Comparison of ENCODE assay signal across 8 cellular contexts in the genomic region with DNA sequence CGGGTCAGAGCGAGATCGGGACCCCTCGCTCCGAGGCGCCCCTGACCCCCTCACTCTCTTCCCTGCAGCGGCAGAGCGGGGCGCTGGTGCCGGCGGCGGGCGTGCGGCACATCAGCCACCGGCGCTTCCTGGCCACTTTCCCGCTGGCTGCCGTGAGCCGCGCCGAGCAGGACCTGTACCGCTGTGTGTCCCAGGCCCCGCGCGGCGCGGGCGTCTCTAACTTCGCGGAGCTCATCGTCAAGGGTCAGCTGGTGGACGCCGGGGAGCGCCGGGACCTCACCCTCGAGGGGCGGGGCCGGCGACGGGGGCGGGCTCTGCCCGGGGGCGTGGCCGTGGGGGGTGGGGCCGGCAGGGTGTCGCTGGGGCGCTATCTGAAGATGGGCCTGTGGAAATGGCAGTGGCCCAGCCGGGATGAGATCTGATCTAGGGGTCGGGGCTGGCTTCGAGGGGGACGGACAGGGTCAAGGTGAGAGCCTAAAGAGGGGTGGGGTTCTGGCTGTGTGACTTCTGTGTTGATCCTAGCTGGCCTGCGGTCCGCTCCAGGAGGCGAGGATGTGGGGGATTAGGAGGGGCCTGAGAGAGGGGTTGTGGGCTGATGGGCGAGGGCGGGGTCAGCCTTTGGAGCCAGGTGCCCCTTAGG. TPM values are rescaled to one million over a fixed set of nuclear protein-coding genes. Genes with fewer than 3 reads are reported as not detected.
DNase-seq lines count a peak whose midpoint lies in the region; ATAC-seq, FAIRE-seq and TF ChIP-seq lines count a peak whose summit lies in the region.

No MANE protein-coding gene starts in this region.

- H3K27ac ChIP-seq in OCI-LY3 (ENCODE audit: low read length) (no peak overlapping the region), K562 (ENCODE audit: extremely low read depth, low read depth, low read length) (no peak overlapping the region)

- H3K27me3 Mint-ChIP-seq in CD14-positive monocyte (ENCODE audit: low read depth in 3 of 3) = peaks cover 42 to 62% (median 54%) of the 10 kb centered on the region in 3 donors

- intact Hi-C loops in CD14-positive monocyte (cut with micrococcal nuclease) (no loop called here), K562 (cut with micrococcal nuclease) (no loop called here)

- H3K9me1 ChIP-seq in K562 (ENCODE audit: control insufficient read depth, insufficient read depth, low read length) = no peaks in the 10 kb centered on the region

- peak overlapping the region; percentile 70; the same call in 1 of the 2 replicates for H2AFZ ChIP-seq in OCI-LY3 (ENCODE audit: low read depth, low read length)
- H2AFZ ChIP-seq in K562 (ENCODE audit: low read depth, low read length) = peak overlapping the region; percentile 88

- H3K4me2 ChIP-seq in OCI-LY3 (ENCODE audit: low read length) = peak overlapping the region; percentile 74
- peak overlapping the region; percentile 69 for H3K4me2 ChIP-seq in K562 (ENCODE audit: insufficient read depth, low read length)

- DNase-seq in CD14-positive monocyte (ENCODE audit: low spot score) = peak; percentile 52
- peak; percentile 84 to 99 (median 98) for DNase-seq in K562 (ENCODE audit: extremely low read depth in 1 of 4, low spot score in 3 of 4)
- DNase-seq in iPS-NIHi7 (ENCODE audit: extremely low spot score) = peak; percentile 84
- peak; percentile 57 for DNase-seq in stimulated activated CD4-positive, alpha-beta T cell treated with anti-CD3 and anti-CD28 coated beads, Interleukin-15, amount 100 ng/mL, for 24 hours
- no peak for DNase-seq in AML-193 (lab: John Stamatoyannopoulos, UW)
- no peak for DNase-seq in GDM1 (lab: John Stamatoyannopoulos, UW)
- DNase-seq in DMS79 (lab: John Stamatoyannopoulos, UW) = no peak

- H3K4me1 ChIP-seq in OCI-LY3 (ENCODE audit: low read length) (no peaks in the 10 kb centered on the region), K562 (replicated peaks in 1 of 2; ENCODE audit: control insufficient read depth in 2 of 2, insufficient read depth in 2 of 2, low read length in 2 of 2) (peaks cover 23 to 34% of the 10 kb centered on the region in 2 experiments)

- no peaks in the 10 kb centered on the region for H3K9me3 ChIP-seq in OCI-LY3 (ENCODE audit: insufficient read depth, low read length)
- H3K9me3 ChIP-seq in K562 (replicated peaks; ENCODE audit: control insufficient read depth, insufficient read depth, low read depth, low read length) = no peaks in the 10 kb centered on the region

- H3K4me3 ChIP-seq in OCI-LY3 (ENCODE audit: low read length) = peak overlapping the region; percentile 77
- peak overlapping the region; percentile 39 for H3K4me3 ChIP-seq in K562

- no peak for TF ChIP-seq POLR2A in K562 (conservative IDR thresholded peaks at IDR 0.05)

- in situ Hi-C loops in K562 (cut with MboI) = no loop called here

- no peaks in the 10 kb centered on the region for H3K36me3 ChIP-seq in OCI-LY3 (replicated peaks; ENCODE audit: low read depth, low read length)
- no peaks in the 10 kb centered on the region for H3K36me3 ChIP-seq in K562 (ENCODE audit: control insufficient read depth, insufficient read depth, low read length)

- no peaks in the 10 kb centered on the region for H4K20me1 ChIP-seq in OCI-LY3 (ENCODE audit: insufficient read depth, low read length)
- peaks cover 8% of the 10 kb centered on the region; the same call in 1 of the 2 replicates for H4K20me1 ChIP-seq in K562 (replicated peaks; ENCODE audit: control insufficient read depth, insufficient read depth, low read length)

- no peak overlapping the region for H3K27ac Mint-ChIP-seq in CD14-positive monocyte

- peaks cover 3% of the 10 kb centered on the region in 2 donors for H3K36me3 Mint-ChIP-seq in CD14-positive monocyte

- H3K4me1 Mint-ChIP-seq in CD14-positive monocyte = peaks cover 9% of the 10 kb centered on the region

- BruUV-seq in K562 (replicated peaks; lab: Mats Ljungman, UMichigan) = no TSS peak

- TF ChIP-seq CTCF in CD14-positive monocyte (IDR thresholded peaks at IDR 0.05) = no peak
- no peak for TF ChIP-seq CTCF in OCI-LY3 (IDR thresholded peaks at IDR 0.05; ENCODE audit: low read depth, low read length)
- TF ChIP-seq CTCF in K562 (IDR thresholded peaks at IDR 0.05 in 2 of 3, conservative IDR thresholded peaks at IDR 0.05 in 1 of 3; ENCODE audit: insufficient read depth in 2 of 3, low read depth in 1 of 3, low read length in 3 of 3) = no peak

- H3K27me3 ChIP-seq in OCI-LY3 (ENCODE audit: low read depth, low read length) (0 out of 2 replicates have a peak, but pooled peaks cover 6% of the 10 kb centered on the region), K562 (ENCODE audit: control insufficient read depth in 2 of 2, insufficient read depth in 2 of 2, low read length in 2 of 2) (peaks cover 0 to 12% of the 10 kb centered on the region in 2 experiments; a peak in 3 of 5 replicates)

- H3K79me2 ChIP-seq in OCI-LY3 (ENCODE audit: low read length) (no peaks in the 10 kb centered on the region), K562 (ENCODE audit: control insufficient read depth, insufficient read depth, low read length) (no peaks in the 10 kb centered on the region)

- TF ChIP-seq RAD21 in K562 (CRISPR knock-in tag; conservative IDR thresholded peaks at IDR 0.05 in 1 of 2, IDR thresholded peaks at IDR 0.05 in 1 of 2) = no peak

- no peak for FAIRE-seq in K562 (lab: Jason Lieb, UNC)

- H3K4me3 Mint-ChIP-seq in CD14-positive monocyte = peak overlapping the region; percentile 77 to 91

- TF ChIP-seq EP300 in K562 (IDR thresholded peaks at IDR 0.05; ENCODE audit: low read length) = no peak

- ATAC-seq in K562 = peak; percentile 94

- no peak overlapping the region for H3K9ac ChIP-seq in OCI-LY3 (ENCODE audit: low read length)
- H3K9ac ChIP-seq in K562 (ENCODE audit: insufficient read depth in 1 of 2, low read depth in 2 of 2, low read length in 2 of 2) = peak overlapping the region in 1 of 2 experiments; percentile 83; a peak in 2 of 4 replicates

- WGBS in K562 (ENCODE audit: insufficient coverage, low coverage, missing lambda C conversion rate) = 2% methylated on average over 49 of the region's 56 CpGs

- CTCF ChIA-PET in K562 (lab: Yijun Ruan, JAX; ENCODE audit: low intra/inter-chr PET ratio) = no interaction called here

- POLR2A ChIA-PET in K562 (lab: Yijun Ruan, JAX) = interaction anchor here (0.5 to 1.2 kb wide), 5 partner anchors 9 to 298 kb away, joined by 3 to 4 read pairs (median 4); no protein-coding TSS in a partner anchor

- H3K9me3 Mint-ChIP-seq in CD14-positive monocyte = peaks cover 0 to 7% (median 2%) of the 10 kb centered on the region in 7 donors

TF ChIP-seq in K562, 482 proteins besides CTCF, POLR2A, EP300 and RAD21 (continues in another document):
- TF ChIP-seq MAX (CRISPR knock-in tag; IDR thresholded peaks at IDR 0.05) (no peak), CXXC5 (CRISPR knock-in tag; IDR thresholded peaks at IDR 0.05) (peak; percentile 67), ELF4 (CRISPR knock-in tag; IDR thresholded peaks at IDR 0.05) (0 out of 2 replicates have a peak, but pooled peaks have one; percentile 43), SP1 (CRISPR knock-in tag; IDR thresholded peaks at IDR 0.05) (0 out of 2 replicates have a peak, but pooled peaks have one; percentile 43)

RNA-seq across cellular contexts. Expression of gene PTPRU, which starts 23.6 kb away (rescaled TPM):
- polyA plus RNA-seq in CD14-positive monocyte (under 1 TPM in 1 of 2 donors, not detected in 1; 0.42 TPM), K562 (2011; rRNA removed) (0.92 and 4.0 TPM in 2 replicates), K562 (2014; fragmentation: Illumina TruSeq; extraction: Trizol) (1.3 and 1.7 TPM in 2 replicates), K562 (2014; fragmentation: Nextera tagmentation; extraction: Ambion mirVana) (under 1 TPM; 0.01 to 0.03 TPM), K562 (2014; rRNA removed) (1.5 and 2.5 TPM in 2 replicates)
- 4.9 and 9.4 TPM in 2 replicates for total RNA-seq in K562 (2011; cell fraction: chromatin; rRNA removed; ENCODE audit: low replicate concordance)
- 10.3 and 12.5 TPM in 2 replicates for total RNA-seq in K562 (2011; cell fraction: nucleolus; rRNA removed)
- 6.5 and 6.9 TPM in 2 replicates for total RNA-seq in K562 (2011; cell fraction: nucleoplasm; rRNA removed)
- total RNA-seq in K562 (2014; rRNA removed) (2.9 and 4.3 TPM in 2 replicates), K562 (2014; rRNA removed; fragmentation: Illumina TruSeq; extraction: Trizol) (0.22 and 0.44 TPM in 2 replicates), K562 (2015; rRNA removed; fragmentation: Illumina TruSeq; extraction: Trizol) (0.64 and 1.0 TPM in 2 replicates), K562 (2021) (2.7 and 3.1 TPM in 2 replicates)
- polyA plus RNA-seq in K562 (2011; cell fraction: cytosol; rRNA removed) = 2.5 and 3.9 TPM in 2 replicates
- 6.1 and 10.5 TPM in 2 replicates for polyA plus RNA-seq in K562 (2011; cell fraction: nucleus; rRNA removed)
- polyA plus RNA-seq in K562 (2012) = 2.2 and 4.7 TPM in 2 replicates
- 0.91 and 2.5 TPM in 2 replicates for polyA minus RNA-seq in K562 (2011; rRNA and poly(A)+ RNA removed)
- 1.7 and 6.4 TPM in 2 replicates for polyA minus RNA-seq in K562 (2011; cell fraction: cytosol; rRNA and poly(A)+ RNA removed)
- polyA minus RNA-seq in K562 (2011; cell fraction: nucleus; rRNA and poly(A)+ RNA removed) = 3.6 and 6.8 TPM in 2 replicates

RNA-seq across cellular contexts. Expression of gene MECR, which starts 29.2 kb away (rescaled TPM):
- 1 to 10 TPM; 6.3 to 7.5 TPM for polyA plus RNA-seq in CD14-positive monocyte
- total RNA-seq in K562 (2011; cell fraction: chromatin; rRNA removed; ENCODE audit: low replicate concordance) = 106 and 162 TPM in 2 replicates
- total RNA-seq in K562 (2011; cell fraction: nucleolus; rRNA removed) = 106 and 111 TPM in 2 replicates
- 98.9 and 104 TPM in 2 replicates for total RNA-seq in K562 (2011; cell fraction: nucleoplasm; rRNA removed)
- 42.9 and 48.1 TPM in 2 replicates for total RNA-seq in K562 (2014; rRNA removed)
- total RNA-seq in K562 (2014; rRNA removed; fragmentation: Illumina TruSeq; extraction: Trizol) = 29.2 and 35.9 TPM in 2 replicates
- 27.5 and 30.4 TPM in 2 replicates for total RNA-seq in K562 (2015; rRNA removed; fragmentation: Illumina TruSeq; extraction: Trizol)
- total RNA-seq in K562 (2021) = 48.8 and 51.2 TPM in 2 replicates
- 43.7 and 57.2 TPM in 2 replicates for polyA plus RNA-seq in K562 (2011; rRNA removed)
- 46.1 and 47.4 TPM in 2 replicates for polyA plus RNA-seq in K562 (2011; cell fraction: cytosol; rRNA removed)
- polyA plus RNA-seq in K562 (2011; cell fraction: nucleus; rRNA removed) = 51.0 and 58.5 TPM in 2 replicates
- 39.0 and 47.8 TPM in 2 replicates for polyA plus RNA-seq in K562 (2012)
- polyA plus RNA-seq in K562 (2014; fragmentation: Illumina TruSeq; extraction: Trizol) = 52.8 and 58.3 TPM in 2 replicates
- 10 to 100 TPM; 10.4 to 18.0 TPM for polyA plus RNA-seq in K562 (2014; fragmentation: Nextera tagmentation; extraction: Ambion mirVana)
- 58.6 and 61.2 TPM in 2 replicates for polyA plus RNA-seq in K562 (2014; rRNA removed)
- polyA minus RNA-seq in K562 (2011; rRNA and poly(A)+ RNA removed) = 44.6 and 48.9 TPM in 2 replicates
- polyA minus RNA-seq in K562 (2011; cell fraction: cytosol; rRNA and poly(A)+ RNA removed) = 25.6 and 31.0 TPM in 2 replicates
- polyA minus RNA-seq in K562 (2011; cell fraction: nucleus; rRNA and poly(A)+ RNA removed) = 33.3 and 39.5 TPM in 2 replicates

Comparison
In these comparisons a context has a peak if more than half of its experiments do, and no peak if none do; other contexts are left out.
1. DNase-seq: peak in CD14-positive monocyte (single experiment), K562 (4 of 4), iPS-NIHi7 (single experiment) and stimulated activated CD4-positive, alpha-beta T cell treated with anti-CD3 and anti-CD28 coated beads, Interleukin-15, amount 100 ng/mL, for 24 hours (single experiment); none in AML-193 (0 of 2), GDM1 (single experiment) and DMS79 (single experiment).